Comparison of ENCODE assay signal across 9 cellular contexts in genomic region chr4:41692717-41693345, GRCh38. TPM values are rescaled to one million over a fixed set of nuclear protein-coding genes. Genes with fewer than 3 reads are reported as not detected.
DNase-seq lines count a peak whose midpoint lies in the region; ATAC-seq and TF ChIP-seq lines count a peak whose summit lies in the region.
"Had no signal": no experiment of that assay in that cellular context is flagged by ENCODE, and none has a peak within 500 bp of the region (broad histone marks: within the 10 kb centered on the region; RNA-seq: fewer than 3 reads in every experiment).

No MANE protein-coding gene starts in this region.

- H3K36me3 Mint-ChIP-seq in type B pancreatic cell: peaks cover 6% of the 10 kb centered on the region

- H3K9me3 ChIP-seq in WERI-Rb-1 (ENCODE audit: severe bottlenecking): no peaks in the 10 kb centered on the region

- peaks cover 4% of the 10 kb centered on the region for H3K4me1 Mint-ChIP-seq in type B pancreatic cell (ENCODE audit: unreplicated experiment)

- ATAC-seq in HG02623 (IDR thresholded peaks at IDR 0.05; ENCODE audit: unreplicated experiment): peak; percentile 67
- ATAC-seq: effector memory CD8-positive, alpha-beta T cell had no signal

- peak; percentile 56 for DNase-seq in activated CD4-positive, alpha-beta T cell treated with anti-CD3 and anti-CD28 coated beads for 48 hours
- DNase-seq in activated CD4-positive, alpha-beta T cell treated with anti-CD3 and anti-CD28 coated beads for 1 hour: no peak
- peak; percentile 37 for DNase-seq in NCI-H1694 treated with DMSO at 0.1 percent for 48 hours (lab: John Stamatoyannopoulos, UW)
- DNase-seq in WERI-Rb-1: peak; percentile 44
- DNase-seq in epidermal melanocyte (ENCODE audit: insufficient read length, low spot score): peak; percentile 29
- DNase-seq in midbrain (lab: John Stamatoyannopoulos, UW): peak; percentile 80
- DNase-seq in type B pancreatic cell (ENCODE audit: extremely low spot score, unreplicated experiment): no peak

- H3K27me3 ChIP-seq in WERI-Rb-1 (ENCODE audit: insufficient read depth, low read depth, severe bottlenecking): no peaks in the 10 kb centered on the region

- no peaks in the 10 kb centered on the region for H3K27me3 Mint-ChIP-seq in type B pancreatic cell

- H3K36me3 ChIP-seq in WERI-Rb-1: peaks cover 26% of the 10 kb centered on the region

- H3K9me3 Mint-ChIP-seq in type B pancreatic cell: no peaks in the 10 kb centered on the region
- H3K9me3 Mint-ChIP-seq: effector memory CD8-positive, alpha-beta T cell had no signal

- no peak overlapping the region for H3K4me3 ChIP-seq in WERI-Rb-1 (ENCODE audit: low read depth, low read length)

- H3K27ac ChIP-seq in WERI-Rb-1: no peak overlapping the region

- no peak overlapping the region for H3K4me3 Mint-ChIP-seq in type B pancreatic cell
- H3K4me3 Mint-ChIP-seq: effector memory CD8-positive, alpha-beta T cell had no signal

- peak overlapping the region; percentile 14 for H3K27ac Mint-ChIP-seq in type B pancreatic cell
- H3K27ac Mint-ChIP-seq: effector memory CD8-positive, alpha-beta T cell had no signal

- TF ChIP-seq CTCF in WERI-Rb-1 (IDR thresholded peaks at IDR 0.05; ENCODE audit: low read depth, low read length): peak; percentile 83
- TF ChIP-seq CTCF in type B pancreatic cell (conservative IDR thresholded peaks at IDR 0.05): peak; percentile 95

RNA-seq across cellular contexts. Expression of gene PHOX2B, which starts 55.7 kb away (rescaled TPM):
- total RNA-seq in type B pancreatic cell (ENCODE audit: low replicate concordance): 0.36 and 1.7 TPM in 2 replicates

Comparison
In these comparisons a context has a peak if more than half of its experiments do, and no peak if none do; other contexts are left out.
1. DNase-seq: peak in activated CD4-positive, alpha-beta T cell treated with anti-CD3 and anti-CD28 coated beads for 48 hours (single experiment), NCI-H1694 treated with DMSO at 0.1 percent for 48 hours (single experiment), WERI-Rb-1 (single experiment), epidermal melanocyte (single experiment) and midbrain (single experiment); none in activated CD4-positive, alpha-beta T cell treated with anti-CD3 and anti-CD28 coated beads for 1 hour (single experiment) and type B pancreatic cell (single experiment).